Comparison of ENCODE assay signal across 1 cellular context in the genomic region with DNA sequence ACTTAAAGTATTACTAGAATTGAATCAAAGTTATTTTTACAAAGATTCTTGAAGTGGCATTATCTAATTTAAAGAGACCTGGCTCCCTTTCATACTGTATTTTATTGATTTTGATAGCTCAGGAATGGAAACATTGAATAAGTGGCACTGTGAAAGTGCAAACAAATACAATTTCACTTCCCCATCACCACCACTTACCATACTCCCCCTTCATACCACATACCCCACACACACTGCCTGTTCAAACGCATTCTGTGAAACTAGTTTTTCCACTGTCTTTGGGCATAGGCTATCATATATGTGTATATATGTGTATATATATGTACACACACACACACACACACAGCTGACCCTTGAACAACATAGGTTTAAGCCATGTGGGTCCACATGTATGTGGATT.
TF ChIP-seq lines count a peak whose summit lies in the region.

No MANE protein-coding gene starts in this region.

TF ChIP-seq in GM12878, 131 proteins besides CTCF, POLR2A, EP300 and RAD21 (continued from another document):
- TF ChIP-seq ZNF687 (IDR thresholded peaks at IDR 0.05) = no peak
- TF ChIP-seq RFX5 (IDR thresholded peaks at IDR 0.05; ENCODE audit: low read depth, low read length) = no peak
- TF ChIP-seq DPF2 (IDR thresholded peaks at IDR 0.05) = peak; percentile 86
- TF ChIP-seq RUNX3 (IDR thresholded peaks at IDR 0.05; ENCODE audit: low read length) = peak; percentile 45; the same call in 1 of the 2 replicates
- TF ChIP-seq NRF1 (conservative IDR thresholded peaks at IDR 0.05; ENCODE audit: low read depth, low read length) = no peak
- no peak for TF ChIP-seq PAX5 (IDR thresholded peaks at IDR 0.05; ENCODE audit: borderline replicate concordance, low read depth, low read length)
- TF ChIP-seq, protein P1, sequence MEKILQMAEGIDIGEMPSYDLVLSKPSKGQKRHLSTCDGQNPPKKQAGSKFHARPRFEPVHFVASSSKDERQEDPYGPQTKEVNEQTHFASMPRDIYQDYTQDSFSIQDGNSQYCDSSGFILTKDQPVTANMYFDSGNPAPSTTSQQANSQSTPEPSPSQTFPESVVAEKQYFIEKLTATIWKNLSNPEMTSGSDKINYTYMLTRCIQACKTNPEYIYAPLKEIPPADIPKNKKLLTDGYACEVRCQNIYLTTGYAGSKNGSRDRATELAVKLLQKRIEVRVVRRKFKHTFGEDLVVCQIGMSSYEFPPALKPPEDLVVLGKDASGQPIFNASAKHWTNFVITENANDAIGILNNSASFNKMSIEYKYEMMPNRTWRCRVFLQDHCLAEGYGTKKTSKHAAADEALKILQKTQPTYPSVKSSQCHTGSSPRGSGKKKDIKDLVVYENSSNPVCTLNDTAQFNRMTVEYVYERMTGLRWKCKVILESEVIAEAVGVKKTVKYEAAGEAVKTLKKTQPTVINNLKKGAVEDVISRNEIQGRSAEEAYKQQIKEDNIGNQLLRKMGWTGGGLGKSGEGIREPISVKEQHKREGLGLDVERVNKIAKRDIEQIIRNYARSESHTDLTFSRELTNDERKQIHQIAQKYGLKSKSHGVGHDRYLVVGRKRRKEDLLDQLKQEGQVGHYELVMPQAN (conservative IDR thresholded peaks at IDR 0.05) = no peak
- TF ChIP-seq TCF3 (IDR thresholded peaks at IDR 0.05; ENCODE audit: borderline replicate concordance, insufficient read depth, low read depth, low read length) = no peak
- no peak for TF ChIP-seq SMAD1 (IDR thresholded peaks at IDR 0.05; ENCODE audit: low read depth, partially characterized antibody)
- TF ChIP-seq HCFC1 (IDR thresholded peaks at IDR 0.05; ENCODE audit: low read length) = no peak
- no peak for TF ChIP-seq MYB (IDR thresholded peaks at IDR 0.05; ENCODE audit: borderline replicate concordance, low read depth, low read length)
- TF ChIP-seq, protein P2, sequence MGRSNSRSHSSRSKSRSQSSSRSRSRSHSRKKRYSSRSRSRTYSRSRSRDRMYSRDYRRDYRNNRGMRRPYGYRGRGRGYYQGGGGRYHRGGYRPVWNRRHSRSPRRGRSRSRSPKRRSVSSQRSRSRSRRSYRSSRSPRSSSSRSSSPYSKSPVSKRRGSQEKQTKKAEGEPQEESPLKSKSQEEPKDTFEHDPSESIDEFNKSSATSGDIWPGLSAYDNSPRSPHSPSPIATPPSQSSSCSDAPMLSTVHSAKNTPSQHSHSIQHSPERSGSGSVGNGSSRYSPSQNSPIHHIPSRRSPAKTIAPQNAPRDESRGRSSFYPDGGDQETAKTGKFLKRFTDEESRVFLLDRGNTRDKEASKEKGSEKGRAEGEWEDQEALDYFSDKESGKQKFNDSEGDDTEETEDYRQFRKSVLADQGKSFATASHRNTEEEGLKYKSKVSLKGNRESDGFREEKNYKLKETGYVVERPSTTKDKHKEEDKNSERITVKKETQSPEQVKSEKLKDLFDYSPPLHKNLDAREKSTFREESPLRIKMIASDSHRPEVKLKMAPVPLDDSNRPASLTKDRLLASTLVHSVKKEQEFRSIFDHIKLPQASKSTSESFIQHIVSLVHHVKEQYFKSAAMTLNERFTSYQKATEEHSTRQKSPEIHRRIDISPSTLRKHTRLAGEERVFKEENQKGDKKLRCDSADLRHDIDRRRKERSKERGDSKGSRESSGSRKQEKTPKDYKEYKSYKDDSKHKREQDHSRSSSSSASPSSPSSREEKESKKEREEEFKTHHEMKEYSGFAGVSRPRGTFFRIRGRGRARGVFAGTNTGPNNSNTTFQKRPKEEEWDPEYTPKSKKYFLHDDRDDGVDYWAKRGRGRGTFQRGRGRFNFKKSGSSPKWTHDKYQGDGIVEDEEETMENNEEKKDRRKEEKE (IDR thresholded peaks at IDR 0.05) = no peak
- no peak for TF ChIP-seq FOS (IDR thresholded peaks at IDR 0.05; ENCODE audit: borderline replicate concordance, extremely low read depth, insufficient read length)
- no peak for TF ChIP-seq NFIC (IDR thresholded peaks at IDR 0.05; ENCODE audit: low read depth, low read length)
- TF ChIP-seq, protein P3, sequence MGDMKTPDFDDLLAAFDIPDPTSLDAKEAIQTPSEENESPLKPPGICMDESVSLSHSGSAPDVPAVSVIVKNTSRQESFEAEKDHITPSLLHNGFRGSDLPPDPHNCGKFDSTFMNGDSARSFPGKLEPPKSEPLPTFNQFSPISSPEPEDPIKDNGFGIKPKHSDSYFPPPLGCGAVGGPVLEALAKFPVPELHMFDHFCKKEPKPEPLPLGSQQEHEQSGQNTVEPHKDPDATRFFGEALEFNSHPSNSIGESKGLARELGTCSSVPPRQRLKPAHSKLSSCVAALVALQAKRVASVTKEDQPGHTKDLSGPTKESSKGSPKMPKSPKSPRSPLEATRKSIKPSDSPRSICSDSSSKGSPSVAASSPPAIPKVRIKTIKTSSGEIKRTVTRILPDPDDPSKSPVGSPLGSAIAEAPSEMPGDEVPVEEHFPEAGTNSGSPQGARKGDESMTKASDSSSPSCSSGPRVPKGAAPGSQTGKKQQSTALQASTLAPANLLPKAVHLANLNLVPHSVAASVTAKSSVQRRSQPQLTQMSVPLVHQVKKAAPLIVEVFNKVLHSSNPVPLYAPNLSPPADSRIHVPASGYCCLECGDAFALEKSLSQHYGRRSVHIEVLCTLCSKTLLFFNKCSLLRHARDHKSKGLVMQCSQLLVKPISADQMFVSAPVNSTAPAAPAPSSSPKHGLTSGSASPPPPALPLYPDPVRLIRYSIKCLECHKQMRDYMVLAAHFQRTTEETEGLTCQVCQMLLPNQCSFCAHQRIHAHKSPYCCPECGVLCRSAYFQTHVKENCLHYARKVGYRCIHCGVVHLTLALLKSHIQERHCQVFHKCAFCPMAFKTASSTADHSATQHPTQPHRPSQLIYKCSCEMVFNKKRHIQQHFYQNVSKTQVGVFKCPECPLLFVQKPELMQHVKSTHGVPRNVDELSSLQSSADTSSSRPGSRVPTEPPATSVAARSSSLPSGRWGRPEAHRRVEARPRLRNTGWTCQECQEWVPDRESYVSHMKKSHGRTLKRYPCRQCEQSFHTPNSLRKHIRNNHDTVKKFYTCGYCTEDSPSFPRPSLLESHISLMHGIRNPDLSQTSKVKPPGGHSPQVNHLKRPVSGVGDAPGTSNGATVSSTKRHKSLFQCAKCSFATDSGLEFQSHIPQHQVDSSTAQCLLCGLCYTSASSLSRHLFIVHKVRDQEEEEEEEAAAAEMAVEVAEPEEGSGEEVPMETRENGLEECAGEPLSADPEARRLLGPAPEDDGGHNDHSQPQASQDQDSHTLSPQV (IDR thresholded peaks at IDR 0.05) = no peak
- TF ChIP-seq SMC3 (IDR thresholded peaks at IDR 0.05; ENCODE audit: borderline replicate concordance, low read length) = no peak
- TF ChIP-seq SRF (IDR thresholded peaks at IDR 0.05; ENCODE audit: low read depth in 2 of 2, low read length in 2 of 2) = no peak
- TF ChIP-seq, protein P4, sequence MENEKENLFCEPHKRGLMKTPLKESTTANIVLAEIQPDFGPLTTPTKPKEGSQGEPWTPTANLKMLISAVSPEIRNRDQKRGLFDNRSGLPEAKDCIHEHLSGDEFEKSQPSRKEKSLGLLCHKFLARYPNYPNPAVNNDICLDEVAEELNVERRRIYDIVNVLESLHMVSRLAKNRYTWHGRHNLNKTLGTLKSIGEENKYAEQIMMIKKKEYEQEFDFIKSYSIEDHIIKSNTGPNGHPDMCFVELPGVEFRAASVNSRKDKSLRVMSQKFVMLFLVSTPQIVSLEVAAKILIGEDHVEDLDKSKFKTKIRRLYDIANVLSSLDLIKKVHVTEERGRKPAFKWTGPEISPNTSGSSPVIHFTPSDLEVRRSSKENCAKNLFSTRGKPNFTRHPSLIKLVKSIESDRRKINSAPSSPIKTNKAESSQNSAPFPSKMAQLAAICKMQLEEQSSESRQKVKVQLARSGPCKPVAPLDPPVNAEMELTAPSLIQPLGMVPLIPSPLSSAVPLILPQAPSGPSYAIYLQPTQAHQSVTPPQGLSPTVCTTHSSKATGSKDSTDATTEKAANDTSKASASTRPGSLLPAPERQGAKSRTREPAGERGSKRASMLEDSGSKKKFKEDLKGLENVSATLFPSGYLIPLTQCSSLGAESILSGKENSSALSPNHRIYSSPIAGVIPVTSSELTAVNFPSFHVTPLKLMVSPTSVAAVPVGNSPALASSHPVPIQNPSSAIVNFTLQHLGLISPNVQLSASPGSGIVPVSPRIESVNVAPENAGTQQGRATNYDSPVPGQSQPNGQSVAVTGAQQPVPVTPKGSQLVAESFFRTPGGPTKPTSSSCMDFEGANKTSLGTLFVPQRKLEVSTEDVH (IDR thresholded peaks at IDR 0.05; ENCODE audit: low read depth, partially characterized antibody) = no peak
- TF ChIP-seq CREB1 (IDR thresholded peaks at IDR 0.05; ENCODE audit: low read depth) = no peak
- TF ChIP-seq HDAC6 (IDR thresholded peaks at IDR 0.05; ENCODE audit: unreplicated experiment) = no peak
- TF ChIP-seq, protein P5, sequence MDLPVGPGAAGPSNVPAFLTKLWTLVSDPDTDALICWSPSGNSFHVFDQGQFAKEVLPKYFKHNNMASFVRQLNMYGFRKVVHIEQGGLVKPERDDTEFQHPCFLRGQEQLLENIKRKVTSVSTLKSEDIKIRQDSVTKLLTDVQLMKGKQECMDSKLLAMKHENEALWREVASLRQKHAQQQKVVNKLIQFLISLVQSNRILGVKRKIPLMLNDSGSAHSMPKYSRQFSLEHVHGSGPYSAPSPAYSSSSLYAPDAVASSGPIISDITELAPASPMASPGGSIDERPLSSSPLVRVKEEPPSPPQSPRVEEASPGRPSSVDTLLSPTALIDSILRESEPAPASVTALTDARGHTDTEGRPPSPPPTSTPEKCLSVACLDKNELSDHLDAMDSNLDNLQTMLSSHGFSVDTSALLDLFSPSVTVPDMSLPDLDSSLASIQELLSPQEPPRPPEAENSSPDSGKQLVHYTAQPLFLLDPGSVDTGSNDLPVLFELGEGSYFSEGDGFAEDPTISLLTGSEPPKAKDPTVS (IDR thresholded peaks at IDR 0.05; ENCODE audit: low read depth, low read length) = no peak
- TF ChIP-seq ZZZ3 (IDR thresholded peaks at IDR 0.05; ENCODE audit: control insufficient read depth, insufficient read length, low read depth) = no peak
- TF ChIP-seq PBX3 (IDR thresholded peaks at IDR 0.05; ENCODE audit: insufficient replicate concordance, low read depth, low read length) = no peak
- no peak for TF ChIP-seq SIN3A (IDR thresholded peaks at IDR 0.05; ENCODE audit: low read depth, low read length)
- no peak for TF ChIP-seq TAF1 (IDR thresholded peaks at IDR 0.05; ENCODE audit: borderline replicate concordance, low read depth, low read length)
- no peak for TF ChIP-seq KAT2A (conservative IDR thresholded peaks at IDR 0.05; ENCODE audit: control insufficient read depth, low read depth, low read length)
- 0 out of 2 replicates have a peak, but pooled peaks have one; percentile 24 for TF ChIP-seq HDGF (IDR thresholded peaks at IDR 0.05)
- no peak for TF ChIP-seq EZH2 (IDR thresholded peaks at IDR 0.05; ENCODE audit: borderline replicate concordance, control insufficient read depth, low read depth, low read length)
- no peak for TF ChIP-seq POLR2AphosphoS2 (IDR thresholded peaks at IDR 0.05; ENCODE audit: low read depth, low read length)
- TF ChIP-seq ZNF622 (IDR thresholded peaks at IDR 0.05) = no peak
- no peak for TF ChIP-seq ZNF24 (IDR thresholded peaks at IDR 0.05)
- TF ChIP-seq SMAD5 (IDR thresholded peaks at IDR 0.05; ENCODE audit: low read depth) = no peak
- TF ChIP-seq NFYA (IDR thresholded peaks at IDR 0.05; ENCODE audit: borderline replicate concordance, low read depth, low read length) = no peak
- TF ChIP-seq ATF3 (IDR thresholded peaks at IDR 0.05; ENCODE audit: borderline replicate concordance, extremely low read depth, low read depth, low read length) = no peak
- TF ChIP-seq, protein P6, sequence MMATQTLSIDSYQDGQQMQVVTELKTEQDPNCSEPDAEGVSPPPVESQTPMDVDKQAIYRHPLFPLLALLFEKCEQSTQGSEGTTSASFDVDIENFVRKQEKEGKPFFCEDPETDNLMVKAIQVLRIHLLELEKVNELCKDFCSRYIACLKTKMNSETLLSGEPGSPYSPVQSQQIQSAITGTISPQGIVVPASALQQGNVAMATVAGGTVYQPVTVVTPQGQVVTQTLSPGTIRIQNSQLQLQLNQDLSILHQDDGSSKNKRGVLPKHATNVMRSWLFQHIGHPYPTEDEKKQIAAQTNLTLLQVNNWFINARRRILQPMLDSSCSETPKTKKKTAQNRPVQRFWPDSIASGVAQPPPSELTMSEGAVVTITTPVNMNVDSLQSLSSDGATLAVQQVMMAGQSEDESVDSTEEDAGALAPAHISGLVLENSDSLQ (IDR thresholded peaks at IDR 0.05) = no peak
